Comparison of ENCODE assay signal across 8 cellular contexts in the genomic region with DNA sequence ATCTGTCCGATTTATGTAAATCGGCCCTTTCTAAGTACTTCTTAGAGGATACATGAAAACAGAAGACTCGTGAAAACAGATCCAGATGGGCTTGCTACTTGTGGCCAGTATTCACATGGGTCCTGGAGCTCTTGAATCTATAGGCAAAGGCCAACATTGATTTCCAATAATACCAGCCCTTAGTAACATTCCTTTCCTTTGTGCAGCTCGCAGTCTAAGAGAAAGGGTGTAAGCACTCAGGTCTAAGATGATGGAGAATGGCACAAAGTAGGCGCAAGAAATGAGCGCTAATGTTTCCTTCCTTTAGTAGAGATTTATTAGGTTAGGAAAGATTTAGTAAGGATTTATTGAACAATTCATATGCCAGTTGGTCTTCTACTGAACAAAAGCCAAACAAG. TPM values are rescaled to one million over a fixed set of nuclear protein-coding genes. Genes with fewer than 3 reads are reported as not detected.
A peak's percentile ranks its signal among the peaks of the same experiment; 100 is the strongest.
DNase-seq lines count a peak whose midpoint lies in the region; ATAC-seq and TF ChIP-seq lines count a peak whose summit lies in the region.

No MANE protein-coding gene starts in this region.

- DNase-seq in activated CD8-positive, alpha-beta memory T cell treated with anti-CD3 and anti-CD28 coated beads, Interleukin-2, amount 10 ng/mL, durations not matched to agents 7 days and 5 days: no peak
- DNase-seq in activated CD8-positive, alpha-beta memory T cell treated with anti-CD3 and anti-CD28 coated beads, Interleukin-2, amount 50 U/mL, for 48 hours: no peak
- DNase-seq in RPMI7951 (ENCODE audit: low read depth) (peak; percentile 11), neural crest cell (ENCODE audit: low read depth, low spot score) (peak; percentile 11), posterior cingulate gyrus (no peak), iPS-NIHi11 (ENCODE audit: low spot score) (no peak)

- H3K27me3 Mint-ChIP-seq in activated CD8-positive, alpha-beta memory T cell treated with anti-CD3 and anti-CD28 coated beads, Interleukin-2, amount 10 ng/mL, durations not matched to agents 7 days and 5 days: peaks cover 13% of the 10 kb centered on the region
- peaks cover 27% of the 10 kb centered on the region for H3K27me3 Mint-ChIP-seq in neural crest cell (ENCODE audit: low read depth)

- intact Hi-C loops in posterior cingulate gyrus (cut with DNase I): loop anchor here (1.0 to 10.0 kb wide), 2 partner anchors 52 to 126 kb away; no protein-coding TSS in a partner anchor

- no peaks in the 10 kb centered on the region for H3K27me3 ChIP-seq in endocrine pancreas (ENCODE audit: control insufficient read depth, insufficient read depth, low read length)

- H3K27ac Mint-ChIP-seq in activated CD8-positive, alpha-beta memory T cell treated with anti-CD3 and anti-CD28 coated beads, Interleukin-2, amount 10 ng/mL, durations not matched to agents 7 days and 5 days: peak overlapping the region; percentile 98
- peak overlapping the region; percentile 100 for H3K27ac Mint-ChIP-seq in neural crest cell (ENCODE audit: unreplicated experiment)

- CTCF ChIA-PET in activated CD8-positive, alpha-beta memory T cell treated with anti-CD3 and anti-CD28 coated beads, Interleukin-2, amount 10 ng/mL, durations not matched to agents 7 days and 5 days (lab: Charles Lee): interaction anchor here (1.3 to 2.4 kb wide), 2 partner anchors 124 to 129 kb away, joined by 3 to 7 read pairs; no protein-coding TSS in a partner anchor

- H3K9me3 Mint-ChIP-seq in activated CD8-positive, alpha-beta memory T cell treated with anti-CD3 and anti-CD28 coated beads, Interleukin-2, amount 10 ng/mL, durations not matched to agents 7 days and 5 days (ENCODE audit: low read depth): no peaks in the 10 kb centered on the region
- H3K9me3 Mint-ChIP-seq in neural crest cell: no peaks in the 10 kb centered on the region

- no peak for TF ChIP-seq CTCF in neural crest cell (conservative IDR thresholded peaks at IDR 0.05)

- peak overlapping the region; percentile 92 for H3K4me3 ChIP-seq in endocrine pancreas (ENCODE audit: control insufficient read depth, insufficient read depth, low read length)

- H3K9me3 ChIP-seq in endocrine pancreas (ENCODE audit: control insufficient read depth, low read length): no peaks in the 10 kb centered on the region

- peaks cover 44% of the 10 kb centered on the region for H3K4me1 Mint-ChIP-seq in activated CD8-positive, alpha-beta memory T cell treated with anti-CD3 and anti-CD28 coated beads, Interleukin-2, amount 10 ng/mL, durations not matched to agents 7 days and 5 days
- H3K4me1 Mint-ChIP-seq in neural crest cell: peaks cover 28% of the 10 kb centered on the region

- no peaks in the 10 kb centered on the region for H3K4me1 ChIP-seq in endocrine pancreas (ENCODE audit: control insufficient read depth, insufficient read depth, low read length)

- H3K9ac ChIP-seq in endocrine pancreas (ENCODE audit: control insufficient read depth, insufficient read depth, low read length): peak overlapping the region; percentile 84

- ATAC-seq in activated CD8-positive, alpha-beta memory T cell treated with anti-CD3 and anti-CD28 coated beads, Interleukin-2, amount 10 ng/mL, durations not matched to agents 7 days and 5 days: no peak
- no peak for ATAC-seq in HG02973 (IDR thresholded peaks at IDR 0.05; ENCODE audit: unreplicated experiment)

- H3K36me3 ChIP-seq in endocrine pancreas (ENCODE audit: control insufficient read depth, insufficient read depth, low read length): no peaks in the 10 kb centered on the region

- peak overlapping the region; percentile 82 for H3K4me3 Mint-ChIP-seq in activated CD8-positive, alpha-beta memory T cell treated with anti-CD3 and anti-CD28 coated beads, Interleukin-2, amount 10 ng/mL, durations not matched to agents 7 days and 5 days
- H3K4me3 Mint-ChIP-seq in neural crest cell: peak overlapping the region; percentile 94

- peaks cover 1% of the 10 kb centered on the region for H3K36me3 Mint-ChIP-seq in activated CD8-positive, alpha-beta memory T cell treated with anti-CD3 and anti-CD28 coated beads, Interleukin-2, amount 10 ng/mL, durations not matched to agents 7 days and 5 days
- H3K36me3 Mint-ChIP-seq in neural crest cell (ENCODE audit: low read depth): no peaks in the 10 kb centered on the region

RNA-seq across cellular contexts. Expression of gene RNU6-8, which starts 0.6 kb away (rescaled TPM):
- total RNA-seq in activated CD8-positive, alpha-beta memory T cell treated with anti-CD3 and anti-CD28 coated beads, Interleukin-2, amount 10 ng/mL, durations not matched to agents 7 days and 5 days: not detected
- total RNA-seq in RPMI7951 (2014; rRNA removed; shearing (Covaris generic)): not detected in 2 replicates
- total RNA-seq in neural crest cell: not detected in 2 replicates

RNA-seq across cellular contexts. Expression of gene RNU6-7, which starts 0.6 kb away (rescaled TPM):
- total RNA-seq in activated CD8-positive, alpha-beta memory T cell treated with anti-CD3 and anti-CD28 coated beads, Interleukin-2, amount 10 ng/mL, durations not matched to agents 7 days and 5 days: not detected
- total RNA-seq in RPMI7951 (2014; rRNA removed; shearing (Covaris generic)): not detected in 2 replicates
- total RNA-seq in neural crest cell: not detected in 2 replicates

Comparison
In these comparisons a context has a peak if more than half of its experiments do, and no peak if none do; other contexts are left out.
1. DNase-seq: peak in RPMI7951 (single experiment) and neural crest cell (single experiment); none in activated CD8-positive, alpha-beta memory T cell treated with anti-CD3 and anti-CD28 coated beads, Interleukin-2, amount 10 ng/mL, durations not matched to agents 7 days and 5 days (single experiment), activated CD8-positive, alpha-beta memory T cell treated with anti-CD3 and anti-CD28 coated beads, Interleukin-2, amount 50 U/mL, for 48 hours (single experiment), posterior cingulate gyrus (0 of 10) and iPS-NIHi11 (single experiment).